25 cellular contexts compared by ENCODE assay signal in the genomic region with DNA sequence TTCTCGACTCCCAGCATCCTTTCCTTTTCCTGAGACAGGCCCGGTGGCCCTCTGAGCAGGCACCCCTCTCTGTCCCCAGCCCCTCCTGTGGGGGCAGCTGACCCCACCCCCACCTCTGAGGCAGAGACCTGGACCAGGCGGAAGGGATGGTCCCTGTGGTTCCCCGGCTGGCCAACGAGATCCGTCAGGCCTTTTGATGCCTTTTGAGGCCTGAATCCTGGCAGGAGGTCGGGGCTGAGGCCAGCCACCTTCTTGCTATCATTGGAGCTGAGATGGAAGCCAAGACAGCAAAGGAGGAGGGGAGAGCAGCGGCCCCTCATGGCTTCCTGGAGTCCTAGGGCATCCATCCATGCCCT. TPM values are rescaled to one million over a fixed set of nuclear protein-coding genes. Genes with fewer than 3 reads are reported as not detected.
DNase-seq lines count a peak whose midpoint lies in the region; ATAC-seq and TF ChIP-seq lines count a peak whose summit lies in the region.
"Had no signal": no experiment of that assay in that cellular context is flagged by ENCODE, and none has a peak within 500 bp of the region (broad histone marks: within the 10 kb centered on the region; RNA-seq: fewer than 3 reads in every experiment).

No MANE protein-coding gene starts in this region.

- no peak overlapping the region for H3K4me3 ChIP-seq in coronary artery
- no peak overlapping the region for H3K4me3 ChIP-seq in spleen
- H3K4me3 ChIP-seq in brain microvascular endothelial cell (ENCODE audit: low read depth, low read length), result no peak overlapping the region
- H3K4me3 ChIP-seq: BLaER1, GM12878, HAP-1, MG63, SJSA1 had no signal

- no peak for TF ChIP-seq POLR2A in spleen (IDR thresholded peaks at IDR 0.05)

- intact Hi-C loops in cardiac septum (cut with DNase I) (no loop called here), left cardiac atrium (cut with DNase I) (no loop called here), spleen (cut with DNase I; ENCODE audit: low total_unique reads) (no loop called here)

- in situ Hi-C loops in brain microvascular endothelial cell (cut with HindIII; ENCODE audit: low pct_ligation_motif_present, low sequenced_read_pairs), result no loop called here

- peaks cover 0 to 11% (median 3%) of the 10 kb centered on the region in 6 donors for H3K4me1 ChIP-seq in spleen
- H3K4me1 ChIP-seq: HAP-1, SJSA1 had no signal

- H3K9me3 ChIP-seq in spleen, result no peaks in the 10 kb centered on the region
- H3K9me3 ChIP-seq: BLaER1, HAP-1, MG63, SJSA1 had no signal

- DNase-seq in cardiac septum (ENCODE audit: low spot score) (peak; percentile 35), left cardiac atrium (no peak), coronary artery (ENCODE audit: low spot score) (peak; percentile 59), spleen (peak; percentile 49), brain microvascular endothelial cell (no peak), SHP77 treated with DMSO at 0.1 percent for 48 hours (lab: John Stamatoyannopoulos, UW) (no peak)
- DNase-seq: CD4-positive, alpha-beta T cell; GOT3; HFFc6; IMR-90; KG1; MG63; NCI-H1105 treated with DMSO at 0.1 percent for 48 hours; NCI-H146; NCI-H1930; NCI-H2107; NCI-H446; NCI-H524 treated with DMSO at 0.1 percent for 48 hours; NCI-H774 had no signal

- TF ChIP-seq CTCF in coronary artery (IDR thresholded peaks at IDR 0.05), result no peak
- TF ChIP-seq CTCF in spleen (IDR thresholded peaks at IDR 0.05 in 8 of 11, conservative IDR thresholded peaks at IDR 0.05 in 3 of 11), result no peak
- TF ChIP-seq CTCF in brain microvascular endothelial cell (IDR thresholded peaks at IDR 0.05; ENCODE audit: low read depth, low read length, missing control alignments), result no peak

- H3K27ac ChIP-seq in coronary artery (no peak overlapping the region), spleen (no peak overlapping the region), brain microvascular endothelial cell (no peak overlapping the region)
- H3K27ac ChIP-seq: BLaER1, SJSA1 had no signal

- H3K36me3 ChIP-seq in spleen (no peaks in the 10 kb centered on the region), brain microvascular endothelial cell (replicated peaks) (no peaks in the 10 kb centered on the region)
- H3K36me3 ChIP-seq: BLaER1, HAP-1, MG63, SJSA1 had no signal

- H3K27me3 ChIP-seq in spleen (replicated peaks in 1 of 7) (peaks cover 0 to 89% (median 0%) of the 10 kb centered on the region in 7 donors), brain microvascular endothelial cell (replicated peaks) (no peaks in the 10 kb centered on the region)
- H3K27me3 ChIP-seq: MG63, SJSA1 had no signal

- 73 to 87% (median 81%) methylated on average over 8 of the region's 8 CpGs for WGBS in spleen, 5 donors

- ATAC-seq in left cardiac atrium (no peak), HG02642 (IDR thresholded peaks at IDR 0.05; ENCODE audit: poor library complexity, unreplicated experiment) (no peak)
- ATAC-seq: GM12878 had no signal

RNA-seq across cellular contexts. Expression of a gene that starts 50.1 kb away (rescaled TPM):
- total RNA-seq in cardiac septum (not detected), left cardiac atrium (not detected), spleen (not detected)
- polyA plus RNA-seq in spleen, result not detected
- total RNA-seq: CD4-positive, alpha-beta T cell; GM12878; HFFc6; IMR-90; SJSA1 had no signal
- polyA plus RNA-seq: AG04450, GM12878, IMR-90 had no signal

Comparison
In these comparisons a context has a peak if more than half of its experiments do, and no peak if none do; other contexts are left out.
1. DNase-seq: peak in cardiac septum (single experiment), coronary artery (single experiment) and spleen (single experiment); none in left cardiac atrium (single experiment), brain microvascular endothelial cell (single experiment) and SHP77 treated with DMSO at 0.1 percent for 48 hours (single experiment).